Comparison of ENCODE assay signal across 21 cellular contexts in the genomic region with DNA sequence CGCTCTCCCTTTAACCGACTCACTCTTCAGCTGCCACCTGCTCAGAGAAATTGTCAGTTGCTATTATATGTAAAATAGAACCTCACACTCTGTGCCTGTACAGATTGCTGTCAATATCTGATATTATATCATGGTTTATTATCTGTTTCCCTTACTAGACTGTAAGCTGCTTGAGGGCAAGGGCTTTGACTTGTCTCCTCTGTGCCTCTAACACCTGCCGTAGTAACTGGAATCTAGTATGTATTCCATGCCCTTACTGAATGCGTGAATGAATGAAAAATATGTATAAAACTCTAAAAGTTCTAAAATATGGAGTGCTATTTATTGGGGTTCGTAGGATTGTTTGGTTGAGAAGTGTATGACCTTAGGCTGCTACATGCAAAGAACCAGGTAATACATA. TPM values are rescaled to one million over a fixed set of nuclear protein-coding genes. Genes with fewer than 3 reads are reported as not detected.
DNase-seq lines count a peak whose midpoint lies in the region; ATAC-seq lines count a peak whose summit lies in the region.
"Had no signal": no experiment of that assay in that cellular context is flagged by ENCODE, and none has a peak within 500 bp of the region (broad histone marks: within the 10 kb centered on the region; RNA-seq: fewer than 3 reads in every experiment).

No MANE protein-coding gene starts in this region.

- no peak for ATAC-seq in T-helper 17 cell
- no peak for ATAC-seq in GM19351 (IDR thresholded peaks at IDR 0.05; ENCODE audit: unreplicated experiment)

- peak overlapping the region; percentile 90 for H3K4me3 ChIP-seq in effector memory CD4-positive, alpha-beta T cell (ENCODE audit: insufficient read depth, low read depth, low read length, poor library complexity, severe bottlenecking)
- H3K4me3 ChIP-seq: left lung, thoracic aorta had no signal

- H3K27ac ChIP-seq in effector memory CD4-positive, alpha-beta T cell (ENCODE audit: insufficient read depth, low read length, poor library complexity, severe bottlenecking) = peak overlapping the region; percentile 98
- H3K27ac ChIP-seq: thoracic aorta had no signal

- H3K27ac Mint-ChIP-seq in activated naive CD4-positive, alpha-beta T cell treated with anti-CD3 and anti-CD28 coated beads, Interleukin-2, amount 50 U/mL, for 24 hours = peak overlapping the region; percentile 100
- peak overlapping the region; percentile 99 for H3K27ac Mint-ChIP-seq in T-helper 17 cell

- peaks cover 4% of the 10 kb centered on the region for H3K36me3 ChIP-seq in effector memory CD4-positive, alpha-beta T cell (ENCODE audit: control insufficient read depth, insufficient read depth, low read length)
- H3K36me3 ChIP-seq: left lung, thoracic aorta had no signal

- H3K4me3 Mint-ChIP-seq in activated naive CD4-positive, alpha-beta T cell treated with anti-CD3 and anti-CD28 coated beads, Interleukin-2, amount 50 U/mL, for 24 hours = peak overlapping the region; percentile 100
- H3K4me3 Mint-ChIP-seq in T-helper 17 cell = peak overlapping the region; percentile 22

- H3K4me1 Mint-ChIP-seq in activated naive CD4-positive, alpha-beta T cell treated with anti-CD3 and anti-CD28 coated beads, Interleukin-2, amount 50 U/mL, for 24 hours = peaks cover 45% of the 10 kb centered on the region
- H3K4me1 Mint-ChIP-seq in T-helper 17 cell = peaks cover 51% of the 10 kb centered on the region

- H3K27me3 Mint-ChIP-seq in activated naive CD4-positive, alpha-beta T cell treated with anti-CD3 and anti-CD28 coated beads, Interleukin-2, amount 50 U/mL, for 24 hours = no peaks in the 10 kb centered on the region
- H3K27me3 Mint-ChIP-seq in T-helper 17 cell = no peaks in the 10 kb centered on the region

- H3K9me3 Mint-ChIP-seq in activated naive CD4-positive, alpha-beta T cell treated with anti-CD3 and anti-CD28 coated beads, Interleukin-2, amount 50 U/mL, for 24 hours = no peaks in the 10 kb centered on the region

- DNase-seq in activated naive CD4-positive, alpha-beta T cell (lab: John Stamatoyannopoulos, UW) = no peak
- DNase-seq in T-helper 17 cell (no peak), NCI-H510A (lab: John Stamatoyannopoulos, UW) (no peak), NOMO-1 (lab: John Stamatoyannopoulos, UW; ENCODE audit: unreplicated experiment in 2 of 2) (no peak), EL (no peak)
- no peak for DNase-seq in effector memory CD4-positive, alpha-beta T cell
- DNase-seq: activated CD4-positive, alpha-beta T cell treated with anti-CD3 and anti-CD28 coated beads, Interleukin-2, amount 50 U/mL, for 4 hours; activated effector memory CD4-positive, alpha-beta T cell treated with anti-CD3 and anti-CD28 coated beads, Interleukin-2, amount 50 U/mL, for 16 hours; glutamatergic neuron; left lung; NCI-H187 treated with DMSO at 0.1 percent for 48 hours; NCI-H446; nucleus accumbens; retina; SK-N-SH; stimulated activated CD8-positive, alpha-beta memory T cell treated with anti-CD3 and anti-CD28 coated beads, Interleukin-4, amount 100 ng/mL, for 48 hours had no signal

- H3K4me1 ChIP-seq in effector memory CD4-positive, alpha-beta T cell (ENCODE audit: control insufficient read depth, insufficient read depth, low read length, poor library complexity, severe bottlenecking) = peaks cover 30% of the 10 kb centered on the region

- peaks cover 25% of the 10 kb centered on the region for H3K36me3 Mint-ChIP-seq in activated naive CD4-positive, alpha-beta T cell treated with anti-CD3 and anti-CD28 coated beads, Interleukin-2, amount 50 U/mL, for 24 hours
- peaks cover 8% of the 10 kb centered on the region for H3K36me3 Mint-ChIP-seq in T-helper 17 cell (ENCODE audit: low read depth)

- H3K27me3 ChIP-seq in effector memory CD4-positive, alpha-beta T cell (replicated peaks; ENCODE audit: control insufficient read depth, insufficient read depth, low read length, poor library complexity, severe bottlenecking) = no peaks in the 10 kb centered on the region
- H3K27me3 ChIP-seq: left lung had no signal

- H3K9me3 ChIP-seq in T-helper 17 cell (ENCODE audit: control insufficient read depth, low read length, poor library complexity, severe bottlenecking) = no peaks in the 10 kb centered on the region
- H3K9me3 ChIP-seq in effector memory CD4-positive, alpha-beta T cell (ENCODE audit: control insufficient read depth, low read length) = no peaks in the 10 kb centered on the region
- H3K9me3 ChIP-seq: left lung, SK-N-SH, thoracic aorta had no signal

RNA-seq across cellular contexts. Expression of a gene that starts 1.7 kb away (rescaled TPM):
- total RNA-seq in T-helper 17 cell = 1,000 to 10,000 TPM; 1,001 to 1,104 TPM
- total RNA-seq: fibroblast of lung, RPMI7951 had no signal

RNA-seq across cellular contexts. Expression of a gene that starts 29.5 kb away (rescaled TPM):
- 1 to 10 TPM; 1.5 TPM for total RNA-seq in T-helper 17 cell
- total RNA-seq: fibroblast of lung, left lung, RPMI7951 had no signal
